In genomic region chr2:218293715-218294429, GRCh38 we compare ENCODE assay signal across 1 cellular context.
TF ChIP-seq lines count a peak whose summit lies in the region.

No MANE protein-coding gene starts in this region.

TF ChIP-seq in K562, 482 proteins besides CTCF, POLR2A, EP300 and RAD21:
- TF ChIP-seq ZNF12 (CRISPR knock-in tag; IDR thresholded peaks at IDR 0.05) (0 out of 2 replicates have a peak, but pooled peaks have one; percentile 32), SPI1 (IDR thresholded peaks at IDR 0.05; ENCODE audit: borderline replicate concordance, low read depth, low read length) (0 out of 2 replicates have a peak, but pooled peaks have one; percentile 3), RFX1 (IDR thresholded peaks at IDR 0.05) (no peak)
TF ChIP-seq in K562: peak in this region for 2.
